ENCODE assay signal across 24 cellular contexts in the genomic region with DNA sequence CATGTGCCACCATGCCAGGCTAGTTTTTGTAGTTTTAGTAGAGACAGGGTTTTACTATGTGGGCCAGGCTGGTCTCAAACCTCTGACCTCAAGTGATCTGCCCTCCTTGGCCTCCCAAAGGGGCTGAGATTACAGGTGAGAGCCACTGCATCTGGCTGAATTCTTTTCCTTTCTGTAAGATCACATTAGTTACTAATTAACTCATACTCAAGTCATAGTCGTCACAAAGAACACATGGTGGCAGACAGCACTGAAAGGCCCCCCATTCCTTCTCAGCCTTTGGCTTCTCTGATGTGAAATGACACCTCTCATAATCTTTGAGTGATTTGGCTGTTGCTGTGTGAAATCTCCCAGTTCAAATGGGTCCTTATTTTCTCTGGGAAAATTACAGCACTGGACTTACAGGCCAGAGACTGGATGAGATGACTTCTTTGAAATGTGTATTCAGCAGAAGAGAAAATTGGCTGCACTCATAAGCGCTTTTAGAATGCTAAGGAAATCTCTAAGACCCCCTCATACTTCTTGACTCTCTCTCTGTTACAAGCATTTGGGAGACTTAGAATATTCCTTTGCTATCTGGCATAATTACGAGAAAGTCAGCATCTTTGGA.
"Had no signal": no experiment of that assay in that cellular context is flagged by ENCODE, and none has a peak within 500 bp of the region (broad histone marks: within the 10 kb centered on the region; RNA-seq: fewer than 3 reads in every experiment).

No MANE protein-coding gene starts in this region.

- ATAC-seq: esophagus mucosa; gastrocnemius medialis; heart right ventricle; left cardiac atrium; lower lobe of right lung; psoas muscle; right lobe of liver; stimulated activated naive B cell treated with anti-CD40 and anti-IgM and Interleukin-4, amounts not matched to agents 10 μg/mL and 1 μg/mL and 100 μg/mL, for 72 hours; stimulated activated naive CD8-positive, alpha-beta T cell treated with anti-CD3 and anti-CD28 coated beads, Interleukin-15, amount 100 ng/mL, for 72 hours; upper lobe of right lung had no signal

- H3K27me3 ChIP-seq: gastrocnemius medialis, heart right ventricle, right lobe of liver, testis, tibial nerve, upper lobe of right lung, vagina had no signal

- FAIRE-seq: endometrium had no signal

- H3K27ac ChIP-seq: gastrocnemius medialis, heart right ventricle, left ventricle myocardium inferior, lower lobe of right lung, parathyroid adenoma, psoas muscle, right lobe of liver, testis, tibial nerve, upper lobe of right lung, vagina had no signal

- H3K36me3 Mint-ChIP-seq: memory B cell; naive B cell; stimulated activated naive B cell treated with anti-CD40 and anti-IgM and Interleukin-4, amounts not matched to agents 10 μg/mL and 1 μg/mL and 100 μg/mL, for 72 hours had no signal

- H3K9ac ChIP-seq: parathyroid adenoma had no signal

- H3K27ac Mint-ChIP-seq: memory B cell; naive B cell; nephron; stimulated activated naive B cell treated with anti-CD40 and anti-IgM and Interleukin-4, amounts not matched to agents 10 μg/mL and 1 μg/mL and 100 μg/mL, for 72 hours; stimulated activated naive CD8-positive, alpha-beta T cell treated with anti-CD3 and anti-CD28 coated beads, Interleukin-15, amount 100 ng/mL, for 72 hours had no signal

- H3K4me3 ChIP-seq: gastrocnemius medialis, heart right ventricle, left ventricle myocardium inferior, lower lobe of right lung, psoas muscle, right lobe of liver, testis, tibial nerve, upper lobe of right lung, vagina had no signal

- H3K4me3 Mint-ChIP-seq: memory B cell; naive B cell; nephron; stimulated activated naive B cell treated with anti-CD40 and anti-IgM and Interleukin-4, amounts not matched to agents 10 μg/mL and 1 μg/mL and 100 μg/mL, for 72 hours; stimulated activated naive CD8-positive, alpha-beta T cell treated with anti-CD3 and anti-CD28 coated beads, Interleukin-15, amount 100 ng/mL, for 72 hours had no signal

- H3K9me3 ChIP-seq: gastrocnemius medialis, heart right ventricle, left ventricle myocardium inferior, lower lobe of right lung, psoas muscle, right lobe of liver, testis, tibial nerve, upper lobe of right lung, vagina had no signal

- H3K27me3 Mint-ChIP-seq: naive B cell; stimulated activated naive B cell treated with anti-CD40 and anti-IgM and Interleukin-4, amounts not matched to agents 10 μg/mL and 1 μg/mL and 100 μg/mL, for 72 hours; stimulated activated naive CD8-positive, alpha-beta T cell treated with anti-CD3 and anti-CD28 coated beads, Interleukin-15, amount 100 ng/mL, for 72 hours had no signal

- H3K4me1 ChIP-seq: gastrocnemius medialis, heart right ventricle, left ventricle myocardium inferior, lower lobe of right lung, parathyroid adenoma, psoas muscle, right lobe of liver, testis, tibial nerve, upper lobe of right lung, vagina had no signal

- H3K79me2 ChIP-seq: parathyroid adenoma had no signal

- H3K9me3 Mint-ChIP-seq: naive B cell; nephron; stimulated activated naive B cell treated with anti-CD40 and anti-IgM and Interleukin-4, amounts not matched to agents 10 μg/mL and 1 μg/mL and 100 μg/mL, for 72 hours had no signal

- H2AFZ ChIP-seq: parathyroid adenoma had no signal

- H3K4me1 Mint-ChIP-seq: memory B cell; naive B cell; stimulated activated naive B cell treated with anti-CD40 and anti-IgM and Interleukin-4, amounts not matched to agents 10 μg/mL and 1 μg/mL and 100 μg/mL, for 72 hours had no signal

- H3K36me3 ChIP-seq: gastrocnemius medialis, heart right ventricle, left ventricle myocardium inferior, lower lobe of right lung, right lobe of liver, tibial nerve, upper lobe of right lung, vagina had no signal

- DNase-seq: effector memory CD4-positive, alpha-beta T cell; gastrocnemius medialis; heart right ventricle; islet precursor cell; left cardiac atrium; left ventricle myocardium inferior; lower lobe of right lung; naive B cell; occipital lobe; psoas muscle; retina; right lobe of liver; stimulated activated CD4-positive, alpha-beta T cell treated with anti-CD3 and anti-CD28 coated beads, Interleukin-4, amount 100 ng/mL, for 4 hours; stimulated activated naive B cell treated with anti-CD40 and anti-IgM and Interleukin-4, amounts not matched to agents 10 μg/mL and 1 μg/mL and 100 μg/mL, for 72 hours; stimulated activated naive CD8-positive, alpha-beta T cell treated with anti-CD3 and anti-CD28 coated beads, Interleukin-15, amount 100 ng/mL, for 72 hours; testis; upper lobe of right lung had no signal
